Comparison of ENCODE assay signal across 35 cellular contexts in genomic region chr15:45228931-45229330, GRCh38. TPM values are rescaled to one million over a fixed set of nuclear protein-coding genes. Genes with fewer than 3 reads are reported as not detected.
"Had no signal": no experiment of that assay in that cellular context is flagged by ENCODE, and none has a peak within 500 bp of the region (broad histone marks: within the 10 kb centered on the region; RNA-seq: fewer than 3 reads in every experiment).

No MANE protein-coding gene starts in this region.

- ATAC-seq: activated CD8-positive, alpha-beta T cell treated with anti-CD3 and anti-CD28 coated beads for 36 hours; activated T-cell treated with anti-CD3 and anti-CD28 coated beads, Interleukin-2, amount 50 U/mL, for 4 hours; activated T-helper 17 cell treated with anti-CD3 and anti-CD28 coated beads, Interleukin-2, amount 50 U/mL, for 72 hours; natural killer cell treated with Interleukin-12 subunit alpha and Interleukin-12 subunit beta and Interleukin-15 and Interleukin-18, amount 100 ng/mL, for 72 hours; sciatic nerve; stimulated activated naive B cell treated with anti-CD40 and anti-IgM and Interleukin-4, amounts not matched to agents 10 μg/mL and 1 μg/mL and 100 μg/mL, for 72 hours had no signal

- H3K4me3 ChIP-seq: esophagus muscularis mucosa, hepatocyte, left ventricle myocardium inferior, lung, skin epidermis, transverse colon had no signal

- H3K27ac ChIP-seq: esophagus muscularis mucosa, hepatocyte, left ventricle myocardium inferior, transverse colon, WERI-Rb-1 had no signal

- H3K27me3 ChIP-seq: esophagus muscularis mucosa, hepatocyte, transverse colon had no signal

- H3K79me2 ChIP-seq: hepatocyte had no signal

- DNase-seq: activated CD4-positive, alpha-beta T cell treated with anti-CD3 and anti-CD28 coated beads for 1 hour; activated CD4-positive, alpha-beta T cell treated with anti-CD3 and anti-CD28 coated beads, Interleukin-2, amount 50 U/mL, for 1 hour; activated CD8-positive, alpha-beta T cell treated with anti-CD3 and anti-CD28 coated beads for 36 hours; activated gamma-delta T cell treated with Interleukin-2 at 50 U/mL for 16 hours; activated naive CD4-positive, alpha-beta T cell treated with anti-CD3 and anti-CD28 coated beads, Interleukin-2, amount 50 U/mL, for 16 hours; activated T-cell treated with anti-CD3 and anti-CD28 coated beads, Interleukin-2, amount 50 U/mL, for 4 hours; amniotic stem cell; caudate nucleus; glutamatergic neuron; islet precursor cell; left ventricle myocardium inferior; mesendoderm; stimulated activated naive B cell treated with anti-CD40 and anti-IgM and Interleukin-4, amounts not matched to agents 10 μg/mL and 1 μg/mL and 100 μg/mL, for 72 hours; SW 1271; T-helper 9 cell; transverse colon; WERI-Rb-1 had no signal

- H3K36me3 ChIP-seq: esophagus muscularis mucosa, left ventricle myocardium inferior, transverse colon, WERI-Rb-1 had no signal

- H2AFZ ChIP-seq: hepatocyte had no signal

- H3K4me2 ChIP-seq: hepatocyte had no signal

- H3K4me1 ChIP-seq: esophagus muscularis mucosa, transverse colon had no signal

- FAIRE-seq: astrocyte, endothelial cell of umbilical vein, frontal cortex, TTC549 had no signal

- H3K9me3 ChIP-seq: esophagus muscularis mucosa had no signal

RNA-seq across cellular contexts. Expression of gene SLC28A2, which starts 23.1 kb away (rescaled TPM):
- total RNA-seq: activated CD8-positive, alpha-beta T cell treated with anti-CD3 and anti-CD28 coated beads for 36 hours; activated T-helper 17 cell treated with anti-CD3 and anti-CD28 coated beads, Interleukin-2, amount 50 U/mL, for 72 hours; astrocyte; endothelial cell of umbilical vein; esophagus muscularis mucosa; frontal cortex; left ventricle myocardium inferior; mononuclear cell; myocyte; natural killer cell treated with Interleukin-12 subunit alpha and Interleukin-12 subunit beta and Interleukin-15 and Interleukin-18, amount 100 ng/mL, for 72 hours; osteoblast; posterior vena cava; renal cortical epithelial cell; sciatic nerve; temporal lobe; urinary bladder had no signal
- polyA plus RNA-seq: endothelial cell of umbilical vein, urinary bladder had no signal
